Comparison of ENCODE assay signal across 10 cellular contexts in genomic region chr16:75263291-75263962, GRCh38. TPM values are rescaled to one million over a fixed set of nuclear protein-coding genes. Genes with fewer than 3 reads are reported as not detected.
DNase-seq lines count a peak whose midpoint lies in the region; ATAC-seq and TF ChIP-seq lines count a peak whose summit lies in the region.
"Had no signal": no experiment of that assay in that cellular context is flagged by ENCODE, and none has a peak within 500 bp of the region (broad histone marks: within the 10 kb centered on the region; RNA-seq: fewer than 3 reads in every experiment).

No MANE protein-coding gene starts in this region.

- H3K9me3 ChIP-seq in Panc1 (ENCODE audit: control insufficient read depth, insufficient read depth, low read depth, low read length) (no peaks in the 10 kb centered on the region), endocrine pancreas (ENCODE audit: control insufficient read depth, low read length) (no peaks in the 10 kb centered on the region), mucosa of rectum (ENCODE audit: control insufficient read depth in 2 of 2, low read length in 2 of 2) (no peaks in the 10 kb centered on the region), tibial artery (no peaks in the 10 kb centered on the region)

- POLR2A ChIA-PET in Panc1 (lab: Charles Lee), result no interaction called here

- in situ Hi-C loops in Panc1 (cut with HindIII; ENCODE audit: low pct_unique_long_range_greater_than_20kb, low sequenced_read_pairs), result no loop called here

- H3K4me1 ChIP-seq in Panc1 (ENCODE audit: control insufficient read depth, insufficient read depth, low read length) (peaks cover 54% of the 10 kb centered on the region), endocrine pancreas (ENCODE audit: control insufficient read depth, insufficient read depth, low read length) (no peaks in the 10 kb centered on the region), mucosa of rectum (ENCODE audit: control insufficient read depth in 2 of 2, insufficient read depth in 2 of 2, low read length in 2 of 2) (peaks cover 43 to 52% of the 10 kb centered on the region in 2 donors), tibial artery (peaks cover 5 to 85% (median 62%) of the 10 kb centered on the region in 4 donors)

- H3K27ac ChIP-seq in Panc1 (ENCODE audit: low read length) (peak overlapping the region; percentile 82), mucosa of rectum (ENCODE audit: low read depth in 2 of 2, low read length in 2 of 2) (peak overlapping the region; percentile 69 to 82), tibial artery (peak overlapping the region; percentile 95 to 96)

- CTCF ChIA-PET in Panc1 (lab: Charles Lee), result no interaction called here

- TF ChIP-seq CTCF in Panc1 (IDR thresholded peaks at IDR 0.05), result no peak
- no peak for TF ChIP-seq CTCF in tibial artery (IDR thresholded peaks at IDR 0.05)

- H3K27me3 ChIP-seq in Panc1 (ENCODE audit: control insufficient read depth, insufficient read depth, low read length), result no peaks in the 10 kb centered on the region
- H3K27me3 ChIP-seq in endocrine pancreas (ENCODE audit: control insufficient read depth, insufficient read depth, low read length), result no peaks in the 10 kb centered on the region
- peaks cover 0 to 5% of the 10 kb centered on the region in 2 donors for H3K27me3 ChIP-seq in mucosa of rectum (ENCODE audit: control insufficient read depth in 2 of 2, insufficient read depth in 2 of 2, low read length in 2 of 2)
- H3K27me3 ChIP-seq in tibial artery, result no peaks in the 10 kb centered on the region

- ATAC-seq in Panc1 (no peak), HG03280 (IDR thresholded peaks at IDR 0.05; ENCODE audit: unreplicated experiment) (no peak), HG03565 (IDR thresholded peaks at IDR 0.05; ENCODE audit: unreplicated experiment) (no peak)
- ATAC-seq: natural killer cell treated with Interleukin-12 subunit alpha and Interleukin-12 subunit beta and Interleukin-15 and Interleukin-18, amount 100 ng/mL, for 72 hours had no signal

- no TSS peak for BruUV-seq in Panc1 (replicated peaks; lab: Mats Ljungman, UMichigan)

- intact Hi-C loops in Panc1 (cut with micrococcal nuclease; ENCODE audit: unreplicated experiment), result no loop called here
- intact Hi-C loops in tibial artery (cut with DNase I; ENCODE audit: low total_unique reads), result no loop called here

- H3K36me3 ChIP-seq in Panc1 (ENCODE audit: control insufficient read depth, insufficient read depth, low read length) (no peaks in the 10 kb centered on the region; the same call in 1 of the 2 replicates), endocrine pancreas (ENCODE audit: control insufficient read depth, insufficient read depth, low read length) (no peaks in the 10 kb centered on the region), mucosa of rectum (ENCODE audit: control insufficient read depth in 2 of 2, insufficient read depth in 2 of 2, low read length in 2 of 2) (no peaks in the 10 kb centered on the region), tibial artery (no peaks in the 10 kb centered on the region)

- DNase-seq in Panc1 (ENCODE audit: low read depth, low spot score) (no peak), tibial artery (no peak), GM19238 (ENCODE audit: insufficient read length, low spot score) (no peak)
- DNase-seq: activated T-cell treated with anti-CD3 and anti-CD28 coated beads, Interleukin-2, amount 50 U/mL, for 48 hours; NCI-H146 had no signal

- H3K9ac ChIP-seq in endocrine pancreas (ENCODE audit: control insufficient read depth, insufficient read depth, low read length) (peak overlapping the region; percentile 80), mucosa of rectum (ENCODE audit: low read depth in 1 of 2, low read length in 2 of 2) (no peak overlapping the region)

- H3K4me3 ChIP-seq in Panc1 (ENCODE audit: low read depth in 2 of 2, low read length in 2 of 2), result peak overlapping the region; percentile 60 to 67; a peak in 3 of 4 replicates
- no peak overlapping the region for H3K4me3 ChIP-seq in endocrine pancreas (ENCODE audit: control insufficient read depth, insufficient read depth, low read length)
- H3K4me3 ChIP-seq in mucosa of rectum (ENCODE audit: low read length in 2 of 2), result peak overlapping the region in 1 of 2 donors; percentile 77
- peak overlapping the region; percentile 84 to 96 for H3K4me3 ChIP-seq in tibial artery

RNA-seq across cellular contexts. Expression of gene BCAR1, which starts 12.0 kb away (rescaled TPM):
- 120 TPM for total RNA-seq in Panc1 (2021; ENCODE audit: unreplicated experiment)
- 112 TPM for polyA plus RNA-seq in Panc1 (2012; ENCODE audit: insufficient read length)
- total RNA-seq: natural killer cell treated with Interleukin-12 subunit alpha and Interleukin-12 subunit beta and Interleukin-15 and Interleukin-18, amount 100 ng/mL, for 72 hours had no signal

RNA-seq across cellular contexts. Expression of gene CTRB1, which starts 44.6 kb away (rescaled TPM):
- total RNA-seq in Panc1 (2021; ENCODE audit: unreplicated experiment), result 2.7 TPM
- not detected for polyA plus RNA-seq in Panc1 (2012; ENCODE audit: insufficient read length)
- total RNA-seq: natural killer cell treated with Interleukin-12 subunit alpha and Interleukin-12 subunit beta and Interleukin-15 and Interleukin-18, amount 100 ng/mL, for 72 hours had no signal

RNA-seq across cellular contexts. Expression of gene CTRB2, which starts 56.5 kb away (rescaled TPM):
- 5.0 TPM for total RNA-seq in Panc1 (2021; ENCODE audit: unreplicated experiment)
- not detected for polyA plus RNA-seq in Panc1 (2012; ENCODE audit: insufficient read length)
- total RNA-seq: natural killer cell treated with Interleukin-12 subunit alpha and Interleukin-12 subunit beta and Interleukin-15 and Interleukin-18, amount 100 ng/mL, for 72 hours had no signal
